ENCODE assay signal across 9 cellular contexts in genomic region chr22:41411021-41411851, GRCh38. TPM values are rescaled to one million over a fixed set of nuclear protein-coding genes. Genes with fewer than 3 reads are reported as not detected.
DNase-seq lines count a peak whose midpoint lies in the region; ATAC-seq, FAIRE-seq and TF ChIP-seq lines count a peak whose summit lies in the region.
"Had no signal": no experiment of that assay in that cellular context is flagged by ENCODE, and none has a peak within 500 bp of the region (broad histone marks: within the 10 kb centered on the region; RNA-seq: fewer than 3 reads in every experiment).

No MANE protein-coding gene starts in this region.

- no peak for ATAC-seq in activated T-cell treated with anti-CD3 and anti-CD28 coated beads, Interleukin-2, amount 50 U/mL, for 72 hours (replicated peaks in 1 of 2)
- ATAC-seq in naive thymus-derived CD4-positive, alpha-beta T cell: no peak
- ATAC-seq in HG03469 (IDR thresholded peaks at IDR 0.05; ENCODE audit: unreplicated experiment): no peak
- ATAC-seq in HG02798 (IDR thresholded peaks at IDR 0.05; ENCODE audit: poor library complexity, unreplicated experiment): no peak

- H3K4me3 Mint-ChIP-seq in activated T-cell treated with anti-CD3 and anti-CD28 coated beads, Interleukin-2, amount 50 U/mL, for 72 hours: peak overlapping the region; percentile 14 to 50
- H3K4me3 Mint-ChIP-seq in chondrocyte (ENCODE audit: unreplicated experiment): no peak overlapping the region
- H3K4me3 Mint-ChIP-seq in naive thymus-derived CD4-positive, alpha-beta T cell: peak overlapping the region in 9 of 10 donors; percentile 5 to 98 (median 30)

- no peaks in the 10 kb centered on the region for H3K9me3 ChIP-seq in naive thymus-derived CD4-positive, alpha-beta T cell (ENCODE audit: control insufficient read depth in 2 of 3, low read length in 3 of 3)

- WGBS in urinary bladder: 78% methylated on average over 11 of the region's 11 CpGs

- peaks cover 0 to 3% (median 0%) of the 10 kb centered on the region in 3 experiments for H3K36me3 ChIP-seq in naive thymus-derived CD4-positive, alpha-beta T cell (ENCODE audit: control insufficient read depth in 2 of 3, insufficient read depth in 3 of 3, low read length in 3 of 3)
- no peaks in the 10 kb centered on the region for H3K36me3 ChIP-seq in urinary bladder (ENCODE audit: insufficient read depth)

- intact Hi-C loops in naive thymus-derived CD4-positive, alpha-beta T cell (cut with micrococcal nuclease): no loop called here

- H3K4me1 ChIP-seq in naive thymus-derived CD4-positive, alpha-beta T cell (ENCODE audit: control insufficient read depth in 2 of 2, insufficient read depth in 2 of 2, low read length in 2 of 2): peaks cover 26 to 30% of the 10 kb centered on the region in 2 donors
- no peaks in the 10 kb centered on the region for H3K4me1 ChIP-seq in urinary bladder (ENCODE audit: insufficient read depth)

- FAIRE-seq in urothelium cell line (lab: Jason Lieb, UNC): no peak

- H3K36me3 Mint-ChIP-seq in activated T-cell treated with anti-CD3 and anti-CD28 coated beads, Interleukin-2, amount 50 U/mL, for 72 hours (ENCODE audit: insufficient read depth in 2 of 2): peaks cover 0 to 2% of the 10 kb centered on the region in 2 donors
- H3K36me3 Mint-ChIP-seq in chondrocyte (ENCODE audit: low read depth): no peaks in the 10 kb centered on the region
- peaks cover 0 to 1% (median 0%) of the 10 kb centered on the region in 5 donors for H3K36me3 Mint-ChIP-seq in naive thymus-derived CD4-positive, alpha-beta T cell

- no peaks in the 10 kb centered on the region for H3K27me3 Mint-ChIP-seq in activated T-cell treated with anti-CD3 and anti-CD28 coated beads, Interleukin-2, amount 50 U/mL, for 72 hours (ENCODE audit: low read depth)
- no peaks in the 10 kb centered on the region for H3K27me3 Mint-ChIP-seq in chondrocyte (ENCODE audit: low read depth)
- H3K27me3 Mint-ChIP-seq in naive thymus-derived CD4-positive, alpha-beta T cell: no peaks in the 10 kb centered on the region

- H3K4me3 ChIP-seq in naive thymus-derived CD4-positive, alpha-beta T cell (ENCODE audit: low read length): no peak overlapping the region
- no peak overlapping the region for H3K4me3 ChIP-seq in urinary bladder (ENCODE audit: low read depth, low read length)

- TF ChIP-seq CTCF in chondrocyte (IDR thresholded peaks at IDR 0.05): no peak

- peak overlapping the region; percentile 100 for H3K27ac ChIP-seq in naive thymus-derived CD4-positive, alpha-beta T cell (ENCODE audit: low read depth, low read length)
- peak overlapping the region; percentile 55 for H3K27ac ChIP-seq in urinary bladder (ENCODE audit: low read depth)

- H3K9me3 Mint-ChIP-seq in activated T-cell treated with anti-CD3 and anti-CD28 coated beads, Interleukin-2, amount 50 U/mL, for 72 hours: no peaks in the 10 kb centered on the region
- H3K9me3 Mint-ChIP-seq in chondrocyte (ENCODE audit: low read depth): no peaks in the 10 kb centered on the region
- H3K9me3 Mint-ChIP-seq in naive thymus-derived CD4-positive, alpha-beta T cell: no peaks in the 10 kb centered on the region

- POLR2A ChIA-PET in naive thymus-derived CD4-positive, alpha-beta T cell (lab: Charles Lee): interaction anchor here (0.6 to 1.2 kb wide), 6 partner anchors 31 to 210 kb away, joined by 3 to 4 read pairs (median 3); partner anchors contain the start of genes DESI1 and XRCC6

- DNase-seq in activated T-cell treated with anti-CD3 and anti-CD28 coated beads, Interleukin-2, amount 50 U/mL, for 72 hours: no peak
- no peak for DNase-seq in activated T-cell treated with anti-CD3 and anti-CD28 coated beads for 4 hours
- DNase-seq in chondrocyte (ENCODE audit: low spot score): no peak
- DNase-seq in naive thymus-derived CD4-positive, alpha-beta T cell: no peak
- DNase-seq in urothelium cell line (ENCODE audit: low spot score): no peak
- DNase-seq: AML-193 had no signal

- peak overlapping the region; percentile 81 for H3K27ac Mint-ChIP-seq in activated T-cell treated with anti-CD3 and anti-CD28 coated beads, Interleukin-2, amount 50 U/mL, for 72 hours
- H3K27ac Mint-ChIP-seq in chondrocyte (ENCODE audit: unreplicated experiment): peak overlapping the region; percentile 56
- H3K27ac Mint-ChIP-seq in naive thymus-derived CD4-positive, alpha-beta T cell: peak overlapping the region; percentile 72 to 99 (median 96)

- CTCF ChIA-PET in naive thymus-derived CD4-positive, alpha-beta T cell (lab: Charles Lee): interaction anchor here (0.9 to 1.7 kb wide), 2 partner anchors 9 to 30 kb away, joined by 4 to 5 read pairs; partner anchors contain the start of gene TEF

- H3K4me1 Mint-ChIP-seq in activated T-cell treated with anti-CD3 and anti-CD28 coated beads, Interleukin-2, amount 50 U/mL, for 72 hours (ENCODE audit: low read depth): peaks cover 47% of the 10 kb centered on the region
- peaks cover 28% of the 10 kb centered on the region for H3K4me1 Mint-ChIP-seq in chondrocyte (ENCODE audit: low read depth)
- peaks cover 21 to 35% (median 28%) of the 10 kb centered on the region in 7 donors for H3K4me1 Mint-ChIP-seq in naive thymus-derived CD4-positive, alpha-beta T cell

- H3K27me3 ChIP-seq in naive thymus-derived CD4-positive, alpha-beta T cell (ENCODE audit: control insufficient read depth in 2 of 2, insufficient read depth in 2 of 2, low read length in 2 of 2): no peaks in the 10 kb centered on the region

RNA-seq across cellular contexts. Expression of gene TEF, which starts 29.5 kb away (rescaled TPM):
- 1 to 10 TPM; 1.5 to 2.0 TPM for total RNA-seq in activated T-cell treated with anti-CD3 and anti-CD28 coated beads, Interleukin-2, amount 50 U/mL, for 72 hours
- total RNA-seq in chondrocyte (3.2 to 5.9 TPM (median 3.6 TPM) in 3 replicates), urinary bladder (9.0 TPM)
- 1 to 10 TPM; 3.8 to 8.4 (median 6.2) TPM for total RNA-seq in naive thymus-derived CD4-positive, alpha-beta T cell
- 1 to 10 TPM; 3.5 to 6.4 TPM for polyA plus RNA-seq in naive thymus-derived CD4-positive, alpha-beta T cell
- 32.1 TPM for polyA plus RNA-seq in urinary bladder

RNA-seq across cellular contexts. Expression of gene TOB2, which starts 35.4 kb away (rescaled TPM):
- 10 to 100 TPM; 32.5 TPM for total RNA-seq in activated T-cell treated with anti-CD3 and anti-CD28 coated beads, Interleukin-2, amount 50 U/mL, for 72 hours
- 37.7 to 42.0 TPM (median 40.8 TPM) in 3 replicates for total RNA-seq in chondrocyte
- total RNA-seq in naive thymus-derived CD4-positive, alpha-beta T cell: 10 to 100 TPM; 19.3 to 37.8 (median 29.8) TPM
- 1 to 10 TPM; 8.2 to 9.7 TPM for polyA plus RNA-seq in naive thymus-derived CD4-positive, alpha-beta T cell
- total RNA-seq in urinary bladder: 20.9 TPM
- polyA plus RNA-seq in urinary bladder: 34.0 TPM

RNA-seq across cellular contexts. Expression of gene PHF5A, which starts 57.3 kb away (rescaled TPM):
- 10 to 100 TPM; 69.2 to 77.4 TPM for total RNA-seq in activated T-cell treated with anti-CD3 and anti-CD28 coated beads, Interleukin-2, amount 50 U/mL, for 72 hours
- total RNA-seq in chondrocyte (22.5 to 32.4 TPM (median 26.8 TPM) in 3 replicates), urinary bladder (37.3 TPM)
- total RNA-seq in naive thymus-derived CD4-positive, alpha-beta T cell: 10 to 100 TPM; 27.8 to 63.9 (median 36.0) TPM
- polyA plus RNA-seq in naive thymus-derived CD4-positive, alpha-beta T cell: 10 to 100 TPM; 22.4 to 25.8 TPM
- 38.1 TPM for polyA plus RNA-seq in urinary bladder

RNA-seq across cellular contexts. Expression of gene ACO2, which starts 57.7 kb away (rescaled TPM):
- 10 to 100 TPM; 73.3 to 74.9 TPM for total RNA-seq in activated T-cell treated with anti-CD3 and anti-CD28 coated beads, Interleukin-2, amount 50 U/mL, for 72 hours
- total RNA-seq in chondrocyte (60.9 to 85.6 TPM (median 62.4 TPM) in 3 replicates), urinary bladder (41.8 TPM)
- total RNA-seq in naive thymus-derived CD4-positive, alpha-beta T cell: 10 to 100 TPM; 64.5 to 84.8 (median 70.3) TPM
- polyA plus RNA-seq in naive thymus-derived CD4-positive, alpha-beta T cell: 100 to 1,000 TPM in 1 of 2 donors, 10 to 100 TPM in 1; 60.5 to 101 TPM
- 84.6 TPM for polyA plus RNA-seq in urinary bladder
